Comparison of ENCODE assay signal across 25 cellular contexts in genomic region chr7:150633926-150634325, GRCh38. TPM values are rescaled to one million over a fixed set of nuclear protein-coding genes. Genes with fewer than 3 reads are reported as not detected.
A peak's percentile ranks its signal among the peaks of the same experiment; 100 is the strongest.
DNase-seq lines count a peak whose midpoint lies in the region; ATAC-seq and TF ChIP-seq lines count a peak whose summit lies in the region.
"Had no signal": no experiment of that assay in that cellular context is flagged by ENCODE, and none has a peak within 500 bp of the region (broad histone marks: within the 10 kb centered on the region; RNA-seq: fewer than 3 reads in every experiment).

No MANE protein-coding gene starts in this region.

- H3K4me3 Mint-ChIP-seq in activated CD4-positive, alpha-beta T cell treated with anti-CD3 and anti-CD28 coated beads, Interleukin-2, amount 10 ng/mL, durations not matched to agents 7 days and 5 days: peak overlapping the region; percentile 37
- peak overlapping the region; percentile 54 to 78 (median 70) for H3K4me3 Mint-ChIP-seq in CD4-positive, alpha-beta memory T cell
- peak overlapping the region; percentile 95 for H3K4me3 Mint-ChIP-seq in activated T-helper 17 cell treated with anti-CD3 and anti-CD28 coated beads, Interleukin-2, amount 50 U/mL, for 72 hours
- H3K4me3 Mint-ChIP-seq in naive thymus-derived CD8-positive, alpha-beta T cell: peak overlapping the region; percentile 48 to 96 (median 64)
- no peak overlapping the region for H3K4me3 Mint-ChIP-seq in nephron progenitor cell
- H3K4me3 Mint-ChIP-seq: endodermal cell, type B pancreatic cell had no signal

- H3K36me3 Mint-ChIP-seq in activated CD4-positive, alpha-beta T cell treated with anti-CD3 and anti-CD28 coated beads, Interleukin-2, amount 10 ng/mL, durations not matched to agents 7 days and 5 days (ENCODE audit: low read depth): peaks cover 83% of the 10 kb centered on the region
- peaks cover 57 to 62% of the 10 kb centered on the region in 2 donors for H3K36me3 Mint-ChIP-seq in CD4-positive, alpha-beta memory T cell
- peaks cover 33% of the 10 kb centered on the region for H3K36me3 Mint-ChIP-seq in activated T-helper 17 cell treated with anti-CD3 and anti-CD28 coated beads, Interleukin-2, amount 50 U/mL, for 72 hours (ENCODE audit: low read depth)
- peaks cover 25 to 51% (median 41%) of the 10 kb centered on the region in 3 donors for H3K36me3 Mint-ChIP-seq in naive thymus-derived CD8-positive, alpha-beta T cell
- peaks cover 6% of the 10 kb centered on the region for H3K36me3 Mint-ChIP-seq in nephron progenitor cell (ENCODE audit: low read depth)
- H3K36me3 Mint-ChIP-seq: type B pancreatic cell had no signal

- no peaks in the 10 kb centered on the region for H3K27me3 ChIP-seq in CD4-positive, alpha-beta memory T cell (ENCODE audit: insufficient read depth, low read length)
- H3K27me3 ChIP-seq: BLaER1, pancreas had no signal

- TF ChIP-seq CTCF in nephron progenitor cell (IDR thresholded peaks at IDR 0.05) (no peak), mucosa of descending colon (IDR thresholded peaks at IDR 0.05) (no peak)

- no peak for ATAC-seq in activated T-helper 17 cell treated with anti-CD3 and anti-CD28 coated beads, Interleukin-2, amount 50 U/mL, for 72 hours (replicated peaks)
- ATAC-seq in naive thymus-derived CD8-positive, alpha-beta T cell: no peak
- no peak for ATAC-seq in mucosa of descending colon
- ATAC-seq: pancreas, SK-N-SH treated with all-trans-retinoic acid at 6 μM for 48 hours had no signal

- no peak for DNase-seq in activated CD4-positive, alpha-beta T cell treated with anti-CD3 and anti-CD28 coated beads, Interleukin-2, amount 10 ng/mL, durations not matched to agents 7 days and 5 days
- no peak for DNase-seq in activated CD4-positive, alpha-beta T cell treated with anti-CD3 and anti-CD28 coated beads, Interleukin-2, amount 50 U/mL, for 1 hour
- no peak for DNase-seq in CD4-positive, alpha-beta memory T cell
- no peak for DNase-seq in naive thymus-derived CD8-positive, alpha-beta T cell
- DNase-seq in nephron progenitor cell: no peak
- DNase-seq in mucosa of descending colon: no peak
- no peak for DNase-seq in amygdala (lab: John Stamatoyannopoulos, UW)
- DNase-seq: activated CD4-positive, alpha-beta T cell treated with anti-CD3 and anti-CD28 coated beads for 4 hours; cerebellar nuclear complex; endodermal cell; GDM1; head of caudate nucleus; Kasumi-1; NCI-H1048; NCI-H2081 treated with DMSO at 0.1 percent for 48 hours; NCI-H510A treated with DMSO at 0.1 percent for 48 hours; pancreas; stimulated activated naive CD4-positive, alpha-beta T cell treated with Interleukin-2 at 50 U/mL for 16 hours had no signal

- CTCF ChIA-PET in activated CD4-positive, alpha-beta T cell treated with anti-CD3 and anti-CD28 coated beads, Interleukin-2, amount 10 ng/mL, durations not matched to agents 7 days and 5 days (lab: Charles Lee): no interaction called here
- CTCF ChIA-PET in CD4-positive, alpha-beta memory T cell (lab: Charles Lee; ENCODE audit: partially characterized antibody): interaction anchor here (0.8 to 2.5 kb wide), 3 partner anchors 33 to 185 kb away, joined by 3 to 15 read pairs (median 4); no protein-coding TSS in a partner anchor

- intact Hi-C loops in CD4-positive, alpha-beta memory T cell (cut with micrococcal nuclease): loop anchor here (2.0 to 5.0 kb wide), 3 partner anchors 35 to 103 kb away; partner anchors contain the start of genes GIMAP2 and GIMAP5
- intact Hi-C loops in mucosa of descending colon (cut with DNase I, micrococcal nuclease): no loop called here

- peaks cover 61% of the 10 kb centered on the region for H3K4me1 ChIP-seq in CD4-positive, alpha-beta memory T cell (ENCODE audit: insufficient read depth, low read length)
- H3K4me1 ChIP-seq in mucosa of descending colon (ENCODE audit: low read depth): peaks cover 10% of the 10 kb centered on the region
- H3K4me1 ChIP-seq: pancreas had no signal

- peaks cover 33% of the 10 kb centered on the region for H3K9me3 Mint-ChIP-seq in activated CD4-positive, alpha-beta T cell treated with anti-CD3 and anti-CD28 coated beads, Interleukin-2, amount 10 ng/mL, durations not matched to agents 7 days and 5 days
- peaks cover 2 to 58% (median 37%) of the 10 kb centered on the region in 8 donors for H3K9me3 Mint-ChIP-seq in CD4-positive, alpha-beta memory T cell
- H3K9me3 Mint-ChIP-seq in activated T-helper 17 cell treated with anti-CD3 and anti-CD28 coated beads, Interleukin-2, amount 50 U/mL, for 72 hours: peaks cover 18% of the 10 kb centered on the region
- H3K9me3 Mint-ChIP-seq in naive thymus-derived CD8-positive, alpha-beta T cell: peaks cover 8 to 52% (median 31%) of the 10 kb centered on the region in 9 donors
- peaks cover 43% of the 10 kb centered on the region for H3K9me3 Mint-ChIP-seq in nephron progenitor cell
- H3K9me3 Mint-ChIP-seq: type B pancreatic cell had no signal

- H3K27ac ChIP-seq in CD4-positive, alpha-beta memory T cell (ENCODE audit: low read depth, low read length): peak overlapping the region; percentile 30
- H3K27ac ChIP-seq: BLaER1, pancreas had no signal

- H3K27me3 Mint-ChIP-seq in activated CD4-positive, alpha-beta T cell treated with anti-CD3 and anti-CD28 coated beads, Interleukin-2, amount 10 ng/mL, durations not matched to agents 7 days and 5 days: peaks cover 2% of the 10 kb centered on the region
- no peaks in the 10 kb centered on the region for H3K27me3 Mint-ChIP-seq in CD4-positive, alpha-beta memory T cell
- no peaks in the 10 kb centered on the region for H3K27me3 Mint-ChIP-seq in activated T-helper 17 cell treated with anti-CD3 and anti-CD28 coated beads, Interleukin-2, amount 50 U/mL, for 72 hours
- no peaks in the 10 kb centered on the region for H3K27me3 Mint-ChIP-seq in naive thymus-derived CD8-positive, alpha-beta T cell
- no peaks in the 10 kb centered on the region for H3K27me3 Mint-ChIP-seq in nephron progenitor cell (ENCODE audit: low read depth, poor library complexity)
- H3K27me3 Mint-ChIP-seq: type B pancreatic cell had no signal

- H3K27ac Mint-ChIP-seq in activated CD4-positive, alpha-beta T cell treated with anti-CD3 and anti-CD28 coated beads, Interleukin-2, amount 10 ng/mL, durations not matched to agents 7 days and 5 days: peak overlapping the region; percentile 68
- peak overlapping the region; percentile 79 to 99 (median 87) for H3K27ac Mint-ChIP-seq in CD4-positive, alpha-beta memory T cell
- peak overlapping the region; percentile 66 for H3K27ac Mint-ChIP-seq in activated T-helper 17 cell treated with anti-CD3 and anti-CD28 coated beads, Interleukin-2, amount 50 U/mL, for 72 hours
- H3K27ac Mint-ChIP-seq in naive thymus-derived CD8-positive, alpha-beta T cell: peak overlapping the region; percentile 80 to 98 (median 94)
- H3K27ac Mint-ChIP-seq in nephron progenitor cell: no peak overlapping the region
- H3K27ac Mint-ChIP-seq: endodermal cell, type B pancreatic cell had no signal

- peaks cover 16% of the 10 kb centered on the region for H3K36me3 ChIP-seq in CD4-positive, alpha-beta memory T cell (ENCODE audit: insufficient read depth, low read length)
- H3K36me3 ChIP-seq in mucosa of descending colon (ENCODE audit: low read depth): no peaks in the 10 kb centered on the region
- H3K36me3 ChIP-seq: BLaER1, pancreas had no signal

- peaks cover 0 to under 1% of the 10 kb centered on the region in 2 donors for H3K9me3 ChIP-seq in CD4-positive, alpha-beta memory T cell (ENCODE audit: control insufficient read depth in 1 of 2, low read length in 2 of 2)
- peaks cover 3% of the 10 kb centered on the region for H3K9me3 ChIP-seq in mucosa of descending colon
- H3K9me3 ChIP-seq: pancreas had no signal

- POLR2A ChIA-PET in activated CD4-positive, alpha-beta T cell treated with anti-CD3 and anti-CD28 coated beads, Interleukin-2, amount 10 ng/mL, durations not matched to agents 7 days and 5 days (lab: Charles Lee): no interaction called here
- POLR2A ChIA-PET in CD4-positive, alpha-beta memory T cell (lab: Charles Lee; ENCODE audit: partially characterized antibody): interaction anchor here (3.1 to 13.4 kb wide), 9 partner anchors 35 to 183 kb away, joined by 15 to 219 read pairs (median 138); partner anchors contain the start of genes GIMAP1, GIMAP2, GIMAP4 and GIMAP5
- POLR2A ChIA-PET in naive thymus-derived CD8-positive, alpha-beta T cell (lab: Charles Lee): interaction anchor here (1.0 to 17.7 kb wide), 14 partner anchors 11 to 151 kb away, joined by 4 to 385 read pairs (median 44); partner anchors contain the start of genes GIMAP1, GIMAP2, GIMAP4 and GIMAP5

- no peak overlapping the region for H3K4me3 ChIP-seq in CD4-positive, alpha-beta memory T cell (ENCODE audit: low read length in 2 of 2)
- no peak overlapping the region for H3K4me3 ChIP-seq in mucosa of descending colon
- H3K4me3 ChIP-seq: BLaER1, lung, pancreas had no signal

- H3K4me1 Mint-ChIP-seq in activated CD4-positive, alpha-beta T cell treated with anti-CD3 and anti-CD28 coated beads, Interleukin-2, amount 10 ng/mL, durations not matched to agents 7 days and 5 days: peaks cover 50% of the 10 kb centered on the region
- peaks cover 60 to 88% (median 73%) of the 10 kb centered on the region in 4 donors for H3K4me1 Mint-ChIP-seq in CD4-positive, alpha-beta memory T cell
- peaks cover 48% of the 10 kb centered on the region for H3K4me1 Mint-ChIP-seq in activated T-helper 17 cell treated with anti-CD3 and anti-CD28 coated beads, Interleukin-2, amount 50 U/mL, for 72 hours
- H3K4me1 Mint-ChIP-seq in naive thymus-derived CD8-positive, alpha-beta T cell: peaks cover 41 to 83% (median 77%) of the 10 kb centered on the region in 4 donors
- H3K4me1 Mint-ChIP-seq in nephron progenitor cell: no peaks in the 10 kb centered on the region
- H3K4me1 Mint-ChIP-seq: endodermal cell had no signal

RNA-seq across cellular contexts. Expression of gene GIMAP6, which starts 1.7 kb away (rescaled TPM):
- 100 to 1,000 TPM; 105 to 109 TPM for total RNA-seq in activated CD4-positive, alpha-beta T cell treated with anti-CD3 and anti-CD28 coated beads, Interleukin-2, amount 10 ng/mL, durations not matched to agents 7 days and 5 days
- total RNA-seq in CD4-positive, alpha-beta memory T cell: 100 to 1,000 TPM; 158 to 173 TPM
- 100 to 1,000 TPM; 115 to 154 TPM for polyA plus RNA-seq in CD4-positive, alpha-beta memory T cell
- 10 to 100 TPM; 42.3 to 57.3 TPM for total RNA-seq in activated T-helper 17 cell treated with anti-CD3 and anti-CD28 coated beads, Interleukin-2, amount 50 U/mL, for 72 hours
- 100 to 1,000 TPM; 213 to 216 TPM for total RNA-seq in naive thymus-derived CD8-positive, alpha-beta T cell
- polyA plus RNA-seq in naive thymus-derived CD8-positive, alpha-beta T cell: 100 to 1,000 TPM; 115 to 173 (median 121) TPM
- 10 to 100 TPM in 2 of 3 donors, 1 to 10 TPM in 1; 7.5 to 14.9 (median 13.2) TPM for total RNA-seq in mucosa of descending colon
- total RNA-seq: A673, astrocyte, endodermal cell had no signal

RNA-seq across cellular contexts. Expression of gene GIMAP2, which starts 51.6 kb away (rescaled TPM):
- 100 to 1,000 TPM in 1 of 2 experiments, 10 to 100 TPM in 1; 97.7 to 102 TPM for total RNA-seq in activated CD4-positive, alpha-beta T cell treated with anti-CD3 and anti-CD28 coated beads, Interleukin-2, amount 10 ng/mL, durations not matched to agents 7 days and 5 days
- total RNA-seq in CD4-positive, alpha-beta memory T cell: 100 to 1,000 TPM; 238 to 244 TPM
- polyA plus RNA-seq in CD4-positive, alpha-beta memory T cell: 100 to 1,000 TPM in 1 of 2 donors, 10 to 100 TPM in 1; 90.0 to 110 TPM
- total RNA-seq in activated T-helper 17 cell treated with anti-CD3 and anti-CD28 coated beads, Interleukin-2, amount 50 U/mL, for 72 hours: 10 to 100 TPM; 29.1 to 44.9 TPM
- total RNA-seq in naive thymus-derived CD8-positive, alpha-beta T cell: 100 to 1,000 TPM; 231 to 238 TPM
- 100 to 1,000 TPM in 1 of 3 donors, 10 to 100 TPM in 2; 89.3 to 102 (median 93.8) TPM for polyA plus RNA-seq in naive thymus-derived CD8-positive, alpha-beta T cell
- 1 to 10 TPM; 8.1 to 8.6 (median 8.3) TPM for total RNA-seq in mucosa of descending colon
- total RNA-seq: astrocyte, endodermal cell had no signal
